ENCODE assay signal across 8 cellular contexts in the genomic region with DNA sequence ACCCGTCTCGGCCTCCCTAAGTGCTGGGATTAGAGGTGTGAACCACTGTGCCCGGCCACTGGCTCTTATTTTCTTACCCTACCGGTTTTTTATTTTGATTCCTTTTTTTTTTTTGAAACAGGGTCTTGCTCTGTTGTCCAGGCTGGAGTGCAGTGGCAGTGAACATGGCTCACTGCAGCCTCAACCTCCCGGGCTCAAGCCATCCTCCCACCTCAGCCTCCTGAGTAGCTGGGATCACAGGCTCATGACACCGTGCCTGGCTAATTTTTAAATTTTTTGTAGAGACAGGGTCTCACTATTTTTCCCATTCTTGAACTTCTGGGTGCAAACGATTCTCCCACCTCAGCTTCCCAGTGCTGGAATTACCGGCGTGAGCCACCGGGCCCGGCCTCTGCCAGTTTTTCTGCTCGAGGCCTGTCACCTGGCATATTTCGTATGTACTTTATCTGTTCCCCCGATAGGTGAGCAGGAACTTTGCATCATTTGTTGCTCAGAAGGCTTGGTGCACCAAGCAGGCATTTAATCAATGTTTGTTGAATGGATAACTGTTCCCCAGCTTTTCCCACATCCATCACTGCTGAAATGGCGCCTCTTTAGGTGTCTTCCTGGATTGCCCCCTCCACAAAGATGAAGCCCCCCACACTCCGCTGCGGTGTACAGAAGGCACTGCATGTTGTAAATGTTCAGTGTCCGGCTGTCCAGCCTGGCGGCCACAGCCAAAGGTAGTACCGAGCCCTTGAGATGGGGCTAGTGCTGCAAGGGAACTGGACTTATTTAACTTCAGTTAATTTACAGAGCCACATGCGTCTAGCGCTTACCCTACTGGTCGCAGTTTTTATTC. TPM values are rescaled to one million over a fixed set of nuclear protein-coding genes. Genes with fewer than 3 reads are reported as not detected.
A peak's percentile ranks its signal among the peaks of the same experiment; 100 is the strongest.
DNase-seq lines count a peak whose midpoint lies in the region; ATAC-seq and TF ChIP-seq lines count a peak whose summit lies in the region.

No MANE protein-coding gene starts in this region.

- POLR2A ChIA-PET in activated CD4-positive, alpha-beta T cell treated with anti-CD3 and anti-CD28 coated beads for 36 hours (lab: Charles Lee), result interaction anchor here (0.5 to 0.6 kb wide), 2 partner anchors 16 to 197 kb away, joined by 3 read pairs; no protein-coding TSS in a partner anchor

- H3K27me3 Mint-ChIP-seq in activated CD4-positive, alpha-beta T cell treated with anti-CD3 and anti-CD28 coated beads for 36 hours, result no peaks in the 10 kb centered on the region

- peak overlapping the region; percentile 97 for H3K27ac Mint-ChIP-seq in activated CD4-positive, alpha-beta T cell treated with anti-CD3 and anti-CD28 coated beads for 36 hours

- intact Hi-C loops in activated CD4-positive, alpha-beta T cell treated with anti-CD3 and anti-CD28 coated beads for 36 hours (cut with DNase I, micrococcal nuclease), result loop anchor here (2.0 to 5.0 kb wide), 4 partner anchors 18 to 775 kb away; partner anchors contain the start of genes CLCN7 (in 1 of the 2), FAHD1 (in 1 of the 2), HAGH (in 1 of the 2) and RNPS1 (in 1 of the 2)
- intact Hi-C loops in ascending aorta (cut with DNase I), result loop anchor here (2.0 to 5.0 kb wide), 4 partner anchors 40 to 214 kb away; partner anchors contain the start of genes CRAMP1, IFT140, MAPK8IP3 and TMEM204
- intact Hi-C loops in left lung (cut with DNase I), result no loop called here
- intact Hi-C loops in testis (cut with DNase I; ENCODE audit: low total_unique reads), result loop anchor here (5.0 kb wide), 1 partner anchor 120 kb away; the partner anchor contains the start of genes CRAMP1 and IFT140

- peaks cover 9% of the 10 kb centered on the region for H3K36me3 Mint-ChIP-seq in activated CD4-positive, alpha-beta T cell treated with anti-CD3 and anti-CD28 coated beads for 36 hours (ENCODE audit: low read depth)

- peak overlapping the region; percentile 78 to 93 for H3K4me3 ChIP-seq in ascending aorta
- peak overlapping the region; percentile 47 to 70 for H3K4me3 ChIP-seq in left lung
- peak overlapping the region; percentile 69 to 91 for H3K4me3 ChIP-seq in testis

- ATAC-seq in activated CD4-positive, alpha-beta T cell treated with anti-CD3 and anti-CD28 coated beads for 36 hours, result no peak
- ATAC-seq in left lung (no peak), HG03342 (IDR thresholded peaks at IDR 0.05; ENCODE audit: unreplicated experiment) (no peak)

- peak overlapping the region; percentile 92 for H3K4me3 Mint-ChIP-seq in activated CD4-positive, alpha-beta T cell treated with anti-CD3 and anti-CD28 coated beads for 36 hours

- DNase-seq in activated CD4-positive, alpha-beta T cell treated with anti-CD3 and anti-CD28 coated beads for 36 hours, result no peak
- DNase-seq in activated CD4-positive, alpha-beta T cell treated with anti-CD3 and anti-CD28 coated beads for 48 hours, result no peak
- DNase-seq in ascending aorta (ENCODE audit: low spot score in 2 of 2) (no peak), left lung (no peak), testis (no peak), amygdala (lab: John Stamatoyannopoulos, UW) (no peak), NCI-H524 treated with DMSO at 0.1 percent for 48 hours (lab: John Stamatoyannopoulos, UW) (no peak)

- 78 to 81% methylated on average over 23 of the region's 23 CpGs for WGBS in testis, 2 donors

- H3K4me1 Mint-ChIP-seq in activated CD4-positive, alpha-beta T cell treated with anti-CD3 and anti-CD28 coated beads for 36 hours, result peaks cover 15% of the 10 kb centered on the region

- no peak for TF ChIP-seq POLR2A in testis (IDR thresholded peaks at IDR 0.05)

- CTCF ChIA-PET in activated CD4-positive, alpha-beta T cell treated with anti-CD3 and anti-CD28 coated beads for 36 hours (lab: Charles Lee), result interaction anchor here (0.5 to 1.0 kb wide), 5 partner anchors 15 to 519 kb away, joined by 3 to 4 read pairs (median 3); partner anchors contain the start of genes NUBP2 and SPSB3

- H3K36me3 ChIP-seq in ascending aorta (peaks cover 21 to 24% of the 10 kb centered on the region in 2 donors), left lung (peaks cover 0 to 27% of the 10 kb centered on the region in 2 donors), testis (ENCODE audit: low read depth, missing control alignments) (no peaks in the 10 kb centered on the region)

- peak overlapping the region; percentile 76 to 93 for H3K27ac ChIP-seq in ascending aorta
- peak overlapping the region; percentile 71 to 72 for H3K27ac ChIP-seq in left lung
- H3K27ac ChIP-seq in testis, result peak overlapping the region; percentile 80 to 82

- TF ChIP-seq CTCF in ascending aorta (IDR thresholded peaks at IDR 0.05) (no peak), left lung (IDR thresholded peaks at IDR 0.05) (no peak), testis (IDR thresholded peaks at IDR 0.05) (no peak)

- no peaks in the 10 kb centered on the region for H3K9me3 Mint-ChIP-seq in activated CD4-positive, alpha-beta T cell treated with anti-CD3 and anti-CD28 coated beads for 36 hours (ENCODE audit: low read depth)

- H3K4me1 ChIP-seq in ascending aorta (peaks cover 3 to 9% of the 10 kb centered on the region in 2 donors), left lung (peaks cover 9 to 28% of the 10 kb centered on the region in 2 donors), testis (peaks cover 15% of the 10 kb centered on the region)

- H3K9me3 ChIP-seq in ascending aorta, result no peaks in the 10 kb centered on the region
- no peaks in the 10 kb centered on the region for H3K9me3 ChIP-seq in left lung
- H3K9me3 ChIP-seq in testis, result no peaks in the 10 kb centered on the region

- H3K27me3 ChIP-seq in ascending aorta, result no peaks in the 10 kb centered on the region
- H3K27me3 ChIP-seq in left lung, result no peaks in the 10 kb centered on the region
- H3K27me3 ChIP-seq in testis, result no peaks in the 10 kb centered on the region

RNA-seq across cellular contexts. Expression of gene TELO2, which starts 0.9 kb away (rescaled TPM):
- 10 to 100 TPM; 48.1 to 60.0 TPM for total RNA-seq in activated CD4-positive, alpha-beta T cell treated with anti-CD3 and anti-CD28 coated beads for 36 hours
- total RNA-seq in ascending aorta, result 110 TPM
- total RNA-seq in left lung, result 10 to 100 TPM; 34.9 to 38.6 TPM
- total RNA-seq in testis, result 10 to 100 TPM; 45.2 to 46.0 TPM
- 25.7 TPM for polyA plus RNA-seq in testis (ENCODE audit: insufficient read depth, low read depth, low replicate concordance)

RNA-seq across cellular contexts. Expression of gene PTX4, which starts 3.6 kb away (rescaled TPM):
- total RNA-seq in activated CD4-positive, alpha-beta T cell treated with anti-CD3 and anti-CD28 coated beads for 36 hours, result not detected
- total RNA-seq in ascending aorta (not detected), left lung (not detected), testis (1 to 10 TPM; 1.7 to 3.4 TPM)
- 1.3 TPM for polyA plus RNA-seq in testis (ENCODE audit: insufficient read depth, low read depth, low replicate concordance)

RNA-seq across cellular contexts. Expression of gene CLCN7, which starts 17.5 kb away (rescaled TPM):
- total RNA-seq in activated CD4-positive, alpha-beta T cell treated with anti-CD3 and anti-CD28 coated beads for 36 hours, result 10 to 100 TPM; 29.9 to 33.7 TPM
- total RNA-seq in ascending aorta (108 TPM), left lung (100 to 1,000 TPM; 110 to 130 TPM), testis (100 to 1,000 TPM; 152 to 160 TPM)
- 79.6 TPM for polyA plus RNA-seq in testis (ENCODE audit: insufficient read depth, low read depth, low replicate concordance)

RNA-seq across cellular contexts. Expression of gene TMEM204, which starts 41.2 kb away (rescaled TPM):
- 10 to 100 TPM; 12.6 to 17.5 TPM for total RNA-seq in activated CD4-positive, alpha-beta T cell treated with anti-CD3 and anti-CD28 coated beads for 36 hours
- total RNA-seq in ascending aorta (145 TPM), left lung (10 to 100 TPM; 26.6 to 28.7 TPM), testis (10 to 100 TPM; 19.4 to 21.4 TPM)
- 13.7 TPM for polyA plus RNA-seq in testis (ENCODE audit: insufficient read depth, low read depth, low replicate concordance)

RNA-seq across cellular contexts. Expression of gene CCDC154, which starts 47.9 kb away (rescaled TPM):
- 1 to 10 TPM in 1 of 2 experiments, under 1 TPM in 1; 0.70 to 1.6 TPM for total RNA-seq in activated CD4-positive, alpha-beta T cell treated with anti-CD3 and anti-CD28 coated beads for 36 hours
- total RNA-seq in ascending aorta, result not detected
- total RNA-seq in left lung, result 1 to 10 TPM; 1.5 to 2.7 TPM
- 10 to 100 TPM in 1 of 2 donors, 1 to 10 TPM in 1; 7.6 to 18.0 TPM for total RNA-seq in testis
- 14.8 TPM for polyA plus RNA-seq in testis (ENCODE audit: insufficient read depth, low read depth, low replicate concordance)

Comparison
In these comparisons a context has a peak if more than half of its experiments do, and no peak if none do; other contexts are left out.
1. intact Hi-C loops: an anchor here in activated CD4-positive, alpha-beta T cell treated with anti-CD3 and anti-CD28 coated beads for 36 hours (2.0 to 5.0 kb wide), ascending aorta (2.0 to 5.0 kb wide) and testis (5.0 kb wide); none called in left lung.